ENCODE assay signal across 14 cellular contexts in the genomic region with DNA sequence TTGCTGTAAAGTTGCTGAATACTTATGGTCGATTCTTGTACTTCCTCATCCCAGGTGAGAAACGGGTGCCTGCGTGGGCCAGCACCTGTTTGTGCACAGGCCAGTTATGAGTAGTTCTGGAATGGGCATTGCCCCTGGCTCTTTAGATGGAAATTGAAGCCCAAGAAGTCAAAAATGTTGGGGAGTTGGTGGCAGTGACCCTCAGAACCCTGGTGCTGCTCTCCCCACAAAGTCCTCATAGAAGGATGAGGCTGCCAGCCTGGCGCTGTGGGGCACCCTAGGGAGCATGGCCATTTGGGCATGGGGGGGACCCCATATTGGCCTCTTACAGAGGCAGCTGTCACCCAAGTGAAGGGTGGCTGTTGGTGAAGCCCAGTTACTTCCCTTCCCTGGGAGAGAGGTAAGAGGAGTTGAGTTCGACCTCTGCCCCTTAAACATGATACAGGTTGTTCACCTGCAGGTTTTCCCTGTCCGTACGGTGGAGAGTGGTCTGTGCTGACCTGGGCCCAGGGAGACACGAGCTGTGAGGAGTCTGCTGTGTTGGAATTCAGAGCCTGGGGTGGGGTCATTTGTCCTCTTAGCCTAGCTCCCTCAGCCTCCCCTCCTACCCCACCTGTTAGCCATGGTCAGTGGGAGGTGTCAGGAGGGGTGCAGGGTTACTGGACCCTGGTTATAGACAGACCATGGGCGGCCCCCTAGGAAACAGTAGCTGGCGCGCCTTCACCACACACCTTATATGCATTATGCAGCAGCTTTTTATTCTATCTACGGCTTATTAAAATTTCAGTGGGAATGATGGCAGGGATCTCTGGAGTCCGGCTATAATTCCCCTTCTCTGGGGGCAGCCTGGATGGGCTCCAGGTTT. TPM values are rescaled to one million over a fixed set of nuclear protein-coding genes. Genes with fewer than 3 reads are reported as not detected.
A peak's percentile ranks its signal among the peaks of the same experiment; 100 is the strongest.
DNase-seq lines count a peak whose midpoint lies in the region; ATAC-seq, FAIRE-seq and TF ChIP-seq lines count a peak whose summit lies in the region.
"Had no signal": no experiment of that assay in that cellular context is flagged by ENCODE, and none has a peak within 500 bp of the region (broad histone marks: within the 10 kb centered on the region; RNA-seq: fewer than 3 reads in every experiment).

No MANE protein-coding gene starts in this region.

- peak; percentile 15 for DNase-seq in activated CD4-positive, CD25-positive, alpha-beta regulatory T cell treated with anti-CD3 and anti-CD28 coated beads, Interleukin-2, amount 50 U/mL, for 72 hours
- DNase-seq in HuH-7 (ENCODE audit: low spot score) (peak; percentile 0), K562 (ENCODE audit: extremely low read depth in 1 of 4, low spot score in 3 of 4) (peak in 2 of 4 experiments; percentile 4 to 7), sciatic nerve (ENCODE audit: low spot score) (peak; percentile 47), GDM1 (lab: John Stamatoyannopoulos, UW) (no peak), islet precursor cell (no peak)
- DNase-seq: naive B cell, NCI-H2227 treated with DMSO at 0.1 percent for 48 hours, SHP77 treated with DMSO at 0.1 percent for 48 hours had no signal

- H3K27me3 ChIP-seq in K562 (ENCODE audit: control insufficient read depth in 2 of 2, insufficient read depth in 2 of 2, low read length in 2 of 2) = no peaks in the 10 kb centered on the region
- H3K27me3 ChIP-seq: breast epithelium had no signal

- peaks cover 50% of the 10 kb centered on the region for H4K20me1 ChIP-seq in K562 (replicated peaks; ENCODE audit: control insufficient read depth, insufficient read depth, low read length)

- peak overlapping the region in 1 of 2 experiments; percentile 1; a peak in 2 of 4 replicates for H3K9ac ChIP-seq in K562 (ENCODE audit: insufficient read depth in 1 of 2, low read depth in 2 of 2, low read length in 2 of 2)

- TF ChIP-seq RAD21 in K562 (CRISPR knock-in tag; conservative IDR thresholded peaks at IDR 0.05 in 1 of 2, IDR thresholded peaks at IDR 0.05 in 1 of 2) = no peak

- WGBS in K562 (ENCODE audit: insufficient coverage, low coverage, missing lambda C conversion rate) = 90% methylated on average over 13 of the region's 13 CpGs

- H3K79me2 ChIP-seq in K562 (ENCODE audit: control insufficient read depth, insufficient read depth, low read length) = peaks cover 73% of the 10 kb centered on the region

- no peak for ATAC-seq in activated CD4-positive, CD25-positive, alpha-beta regulatory T cell treated with anti-CD3 and anti-CD28 coated beads, Interleukin-2, amount 50 U/mL, for 24 hours
- ATAC-seq in K562 (no peak), sciatic nerve (no peak), HG03159 (IDR thresholded peaks at IDR 0.05; ENCODE audit: unreplicated experiment) (no peak)
- ATAC-seq: esophagus mucosa had no signal

- H3K4me1 ChIP-seq in K562 (replicated peaks in 1 of 2; ENCODE audit: control insufficient read depth in 2 of 2, insufficient read depth in 2 of 2, low read length in 2 of 2) = peaks cover 66 to 67% of the 10 kb centered on the region in 2 experiments

- no peak for TF ChIP-seq CTCF in K562 (IDR thresholded peaks at IDR 0.05 in 2 of 3, conservative IDR thresholded peaks at IDR 0.05 in 1 of 3; ENCODE audit: insufficient read depth in 2 of 3, low read depth in 1 of 3, low read length in 3 of 3)

- POLR2A ChIA-PET in K562 (lab: Yijun Ruan, JAX) = interaction anchor here (0.9 to 1.5 kb wide), 4 partner anchors 26 to 234 kb away, joined by 3 to 4 read pairs (median 4); no protein-coding TSS in a partner anchor

- H3K4me3 ChIP-seq in K562 = no peak overlapping the region
- H3K4me3 ChIP-seq: breast epithelium had no signal

- no peak; the same call in none of the 2 replicates for TF ChIP-seq POLR2A in K562 (conservative IDR thresholded peaks at IDR 0.05)

- no peak for FAIRE-seq in K562 (lab: Jason Lieb, UNC)
- FAIRE-seq: A204.1 had no signal

- no peak overlapping the region for H2AFZ ChIP-seq in K562 (ENCODE audit: low read depth, low read length)

- TF ChIP-seq EP300 in K562 (IDR thresholded peaks at IDR 0.05; ENCODE audit: low read length) = no peak

- H3K9me3 ChIP-seq in K562 (replicated peaks; ENCODE audit: control insufficient read depth, insufficient read depth, low read depth, low read length) = no peaks in the 10 kb centered on the region
- H3K9me3 ChIP-seq: breast epithelium had no signal

- CTCF ChIA-PET in K562 (lab: Yijun Ruan, JAX; ENCODE audit: low intra/inter-chr PET ratio) = no interaction called here

- H3K4me2 ChIP-seq in K562 (ENCODE audit: insufficient read depth, low read length) = no peak overlapping the region

- in situ Hi-C loops in K562 (cut with MboI) = no loop called here

- no TSS peak for BruUV-seq in K562 (replicated peaks; lab: Mats Ljungman, UMichigan)

- intact Hi-C loops in K562 (cut with micrococcal nuclease) = loop anchor here (5.0 kb wide), 1 partner anchor 184 kb away; no protein-coding TSS in a partner anchor
- intact Hi-C loops in sciatic nerve (cut with DNase I) = no loop called here

- H3K27ac ChIP-seq in K562 (ENCODE audit: extremely low read depth, low read depth, low read length) = peak overlapping the region; percentile 76; the same call in 2 of the 3 replicates
- H3K27ac ChIP-seq: breast epithelium had no signal

- peaks cover 87% of the 10 kb centered on the region for H3K36me3 ChIP-seq in K562 (ENCODE audit: control insufficient read depth, insufficient read depth, low read length)
- H3K36me3 ChIP-seq: breast epithelium had no signal

- H3K9me1 ChIP-seq in K562 (ENCODE audit: control insufficient read depth, insufficient read depth, low read length) = no peaks in the 10 kb centered on the region

TF ChIP-seq in K562, 482 proteins besides CTCF, POLR2A, EP300 and RAD21 (continues in another document):
- peak; percentile 27; the same call in 1 of the 2 replicates for TF ChIP-seq POLR2AphosphoS5 (IDR thresholded peaks at IDR 0.05; ENCODE audit: control insufficient read depth, insufficient read depth, low read depth, low read length)
- peak; percentile 49; the same call in 1 of the 2 replicates for TF ChIP-seq RBFOX2 (IDR thresholded peaks at IDR 0.05; ENCODE audit: low read depth, low read length)
- TF ChIP-seq, protein P1, sequence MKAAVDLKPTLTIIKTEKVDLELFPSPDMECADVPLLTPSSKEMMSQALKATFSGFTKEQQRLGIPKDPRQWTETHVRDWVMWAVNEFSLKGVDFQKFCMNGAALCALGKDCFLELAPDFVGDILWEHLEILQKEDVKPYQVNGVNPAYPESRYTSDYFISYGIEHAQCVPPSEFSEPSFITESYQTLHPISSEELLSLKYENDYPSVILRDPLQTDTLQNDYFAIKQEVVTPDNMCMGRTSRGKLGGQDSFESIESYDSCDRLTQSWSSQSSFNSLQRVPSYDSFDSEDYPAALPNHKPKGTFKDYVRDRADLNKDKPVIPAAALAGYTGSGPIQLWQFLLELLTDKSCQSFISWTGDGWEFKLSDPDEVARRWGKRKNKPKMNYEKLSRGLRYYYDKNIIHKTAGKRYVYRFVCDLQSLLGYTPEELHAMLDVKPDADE (conservative IDR thresholded peaks at IDR 0.05; ENCODE audit: control insufficient read depth, low read depth, low read length) = 0 out of 2 replicates have a peak, but pooled peaks have one; percentile 17
- no peak for TF ChIP-seq RB1 (IDR thresholded peaks at IDR 0.05; ENCODE audit: low read depth)

RNA-seq across cellular contexts. Expression of a gene that starts 4.9 kb away (rescaled TPM):
- 30.6 and 67.6 TPM in 2 replicates for total RNA-seq in K562 (2011; cell fraction: chromatin; rRNA removed; ENCODE audit: low replicate concordance)
- total RNA-seq in K562 (2011; cell fraction: nucleolus; rRNA removed) = 97.4 and 98.8 TPM in 2 replicates
- total RNA-seq in K562 (2011; cell fraction: nucleoplasm; rRNA removed) = 112 and 202 TPM in 2 replicates
- total RNA-seq in K562 (2014; rRNA removed) (1,004 and 1,256 TPM in 2 replicates), K562 (2014; rRNA removed; fragmentation: Illumina TruSeq; extraction: Trizol) (270 and 326 TPM in 2 replicates), K562 (2015; rRNA removed; fragmentation: Illumina TruSeq; extraction: Trizol) (594 and 609 TPM in 2 replicates), K562 (2021) (1,947 and 1,950 TPM in 2 replicates), sciatic nerve (29.0 TPM)
- polyA plus RNA-seq in K562 (2011; rRNA removed) (205 and 451 TPM in 2 replicates), K562 (2014; fragmentation: Illumina TruSeq; extraction: Trizol) (1,608 and 1,897 TPM in 2 replicates), K562 (2014; fragmentation: Nextera tagmentation; extraction: Ambion mirVana) (10 to 100 TPM; 27.8 to 58.8 TPM), K562 (2014; rRNA removed) (1,026 and 1,125 TPM in 2 replicates)
- 348 and 767 TPM in 2 replicates for polyA plus RNA-seq in K562 (2011; cell fraction: cytosol; rRNA removed)
- 229 and 367 TPM in 2 replicates for polyA plus RNA-seq in K562 (2011; cell fraction: nucleus; rRNA removed)
- polyA plus RNA-seq in K562 (2012) = 830 and 1,263 TPM in 2 replicates
- polyA minus RNA-seq in K562 (2011; rRNA and poly(A)+ RNA removed) = 66.3 and 71.3 TPM in 2 replicates
- polyA minus RNA-seq in K562 (2011; cell fraction: cytosol; rRNA and poly(A)+ RNA removed) = 364 and 449 TPM in 2 replicates
- 49.0 and 60.6 TPM in 2 replicates for polyA minus RNA-seq in K562 (2011; cell fraction: nucleus; rRNA and poly(A)+ RNA removed)

RNA-seq across cellular contexts. Expression of a gene that starts 7.2 kb away (rescaled TPM):
- 9.6 and 43.3 TPM in 2 replicates for total RNA-seq in K562 (2011; cell fraction: chromatin; rRNA removed; ENCODE audit: low replicate concordance)
- 62.9 and 65.8 TPM in 2 replicates for total RNA-seq in K562 (2011; cell fraction: nucleolus; rRNA removed)
- 33.6 and 43.7 TPM in 2 replicates for total RNA-seq in K562 (2011; cell fraction: nucleoplasm; rRNA removed)
- total RNA-seq in K562 (2014; rRNA removed) (31.8 and 42.1 TPM in 2 replicates), K562 (2014; rRNA removed; fragmentation: Illumina TruSeq; extraction: Trizol) (4.6 and 6.5 TPM in 2 replicates), K562 (2015; rRNA removed; fragmentation: Illumina TruSeq; extraction: Trizol) (18.2 and 21.9 TPM in 2 replicates), K562 (2021) (30.1 and 35.5 TPM in 2 replicates), sciatic nerve (31.6 TPM)
- polyA plus RNA-seq in K562 (2011; rRNA removed) (29.1 and 74.4 TPM in 2 replicates), K562 (2014; fragmentation: Illumina TruSeq; extraction: Trizol) (20.9 and 39.0 TPM in 2 replicates), K562 (2014; fragmentation: Nextera tagmentation; extraction: Ambion mirVana) (10 to 100 TPM; 13.1 to 13.7 TPM), K562 (2014; rRNA removed) (34.9 and 36.7 TPM in 2 replicates)
- 106 and 151 TPM in 2 replicates for polyA plus RNA-seq in K562 (2011; cell fraction: cytosol; rRNA removed)
- polyA plus RNA-seq in K562 (2011; cell fraction: nucleus; rRNA removed) = 87.3 and 88.9 TPM in 2 replicates
- 43.9 and 73.7 TPM in 2 replicates for polyA plus RNA-seq in K562 (2012)
- polyA minus RNA-seq in K562 (2011; rRNA and poly(A)+ RNA removed) = 10.5 and 14.6 TPM in 2 replicates
- 18.3 and 35.8 TPM in 2 replicates for polyA minus RNA-seq in K562 (2011; cell fraction: cytosol; rRNA and poly(A)+ RNA removed)
- 43.4 and 63.9 TPM in 2 replicates for polyA minus RNA-seq in K562 (2011; cell fraction: nucleus; rRNA and poly(A)+ RNA removed)

Comparison
In these comparisons a context has a peak if more than half of its experiments do, and no peak if none do; other contexts are left out.
1. DNase-seq: peak in activated CD4-positive, CD25-positive, alpha-beta regulatory T cell treated with anti-CD3 and anti-CD28 coated beads, Interleukin-2, amount 50 U/mL, for 72 hours (single experiment), HuH-7 (single experiment) and sciatic nerve (single experiment); none in GDM1 (single experiment) and islet precursor cell (single experiment).